Comparison of ENCODE assay signal across 20 cellular contexts in the genomic region with DNA sequence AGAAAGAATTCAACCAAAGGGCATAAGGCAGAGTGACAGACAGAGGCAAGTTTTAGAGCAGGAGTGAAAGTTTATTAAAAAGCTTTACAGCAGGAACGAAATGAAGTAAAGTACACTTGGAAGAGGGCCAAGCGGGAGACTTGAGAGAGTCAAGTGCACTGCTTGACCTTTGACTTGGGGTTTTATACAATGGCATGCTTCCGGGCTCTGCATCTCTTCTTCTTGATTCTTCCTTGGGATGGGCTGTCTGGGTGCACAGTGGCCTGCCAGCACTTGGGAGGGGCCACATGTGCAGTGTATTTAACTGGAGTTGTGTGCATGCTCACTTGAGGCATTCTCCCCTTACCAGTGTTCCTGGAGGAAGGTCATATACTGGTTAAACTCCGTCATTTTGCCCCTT. TPM values are rescaled to one million over a fixed set of nuclear protein-coding genes. Genes with fewer than 3 reads are reported as not detected.
DNase-seq lines count a peak whose midpoint lies in the region; ATAC-seq, FAIRE-seq and TF ChIP-seq lines count a peak whose summit lies in the region.
"Had no signal": no experiment of that assay in that cellular context is flagged by ENCODE, and none has a peak within 500 bp of the region (broad histone marks: within the 10 kb centered on the region; RNA-seq: fewer than 3 reads in every experiment).

No MANE protein-coding gene starts in this region.

- DNase-seq in DMS79 treated with DMSO at 0.1 percent for 48 hours (lab: John Stamatoyannopoulos, UW) (peak; percentile 24), DMS79 (lab: John Stamatoyannopoulos, UW) (no peak), Peyer's patch (peak in 2 of 3 donors; percentile 70 to 79), lower lobe of right lung (no peak), small intestine (peak; percentile 96), HK-2 (ENCODE audit: unreplicated experiment) (no peak), WERI-Rb-1 (no peak), GM13976 (ENCODE audit: low spot score) (no peak)
- DNase-seq: ACHN; CD4-positive, alpha-beta T cell; EL; HCEC 1CT; HFFc6 had no signal

- TF ChIP-seq CTCF in Peyer's patch (IDR thresholded peaks at IDR 0.05) = no peak
- TF ChIP-seq CTCF in lower lobe of right lung (IDR thresholded peaks at IDR 0.05) = no peak
- TF ChIP-seq CTCF in WERI-Rb-1 (IDR thresholded peaks at IDR 0.05; ENCODE audit: low read depth, low read length) = no peak
- TF ChIP-seq CTCF in GM13976 (IDR thresholded peaks at IDR 0.05; ENCODE audit: borderline replicate concordance, control extremely low read depth, extremely low read depth, insufficient read depth, missing control alignments) = no peak

- no peak for FAIRE-seq in small intestine (lab: Jason Lieb, UNC)
- FAIRE-seq: G401.6, GM12892, GM19239, H1, K562 had no signal

- no peak for TF ChIP-seq POLR2A in Peyer's patch (IDR thresholded peaks at IDR 0.05)

- H3K4me1 ChIP-seq in Peyer's patch (peaks cover 0 to 8% (median 0%) of the 10 kb centered on the region in 4 donors), lower lobe of right lung (no peaks in the 10 kb centered on the region), small intestine (ENCODE audit: control insufficient read depth in 2 of 2, insufficient read depth in 1 of 2, low read depth in 1 of 2, low read length in 1 of 2) (peaks cover 0 to 2% of the 10 kb centered on the region in 2 donors)
- H3K4me1 ChIP-seq: BLaER1 treated with 17β-estradiol and CSF1 and Interleukin-3, amounts not matched to agents 10 nM and 100 nM had no signal

- H3K27me3 ChIP-seq in Peyer's patch = no peaks in the 10 kb centered on the region
- H3K27me3 ChIP-seq in lower lobe of right lung (ENCODE audit: low read depth) = no peaks in the 10 kb centered on the region
- no peaks in the 10 kb centered on the region for H3K27me3 ChIP-seq in small intestine (ENCODE audit: control insufficient read depth in 2 of 2, insufficient read depth in 2 of 2, low read length in 2 of 2)
- H3K27me3 ChIP-seq in WERI-Rb-1 (ENCODE audit: insufficient read depth, low read depth, severe bottlenecking) = no peaks in the 10 kb centered on the region
- H3K27me3 ChIP-seq: BLaER1 treated with 17β-estradiol and CSF1 and Interleukin-3, amounts not matched to agents 10 nM and 100 nM had no signal

- H3K4me3 ChIP-seq in Peyer's patch (no peak overlapping the region), lower lobe of right lung (no peak overlapping the region), small intestine (ENCODE audit: low read depth in 1 of 2, low read length in 2 of 2) (no peak overlapping the region), WERI-Rb-1 (ENCODE audit: low read depth, low read length) (no peak overlapping the region)
- H3K4me3 ChIP-seq: BLaER1 treated with 17β-estradiol and CSF1 and Interleukin-3, amounts not matched to agents 10 nM and 100 nM; K562 had no signal

- in situ Hi-C loops in GM13976 (cut with MboI; ENCODE audit: low sequenced_read_pairs, unreplicated experiment) = loop anchor here (25.0 kb wide), 1 partner anchor 213 kb away; no protein-coding TSS in a partner anchor

- H3K9me3 ChIP-seq in Peyer's patch = no peaks in the 10 kb centered on the region
- no peaks in the 10 kb centered on the region for H3K9me3 ChIP-seq in lower lobe of right lung
- no peaks in the 10 kb centered on the region for H3K9me3 ChIP-seq in small intestine (ENCODE audit: control insufficient read depth, low read depth)
- H3K9me3 ChIP-seq in WERI-Rb-1 (ENCODE audit: severe bottlenecking) = no peaks in the 10 kb centered on the region
- H3K9me3 ChIP-seq: BLaER1 treated with 17β-estradiol and CSF1 and Interleukin-3, amounts not matched to agents 10 nM and 100 nM had no signal

- WGBS in small intestine, 3 donors = 17 to 49% (median 39%) methylated on average over 4 of the region's 4 CpGs

- H3K36me3 ChIP-seq in Peyer's patch (no peaks in the 10 kb centered on the region), lower lobe of right lung (no peaks in the 10 kb centered on the region), small intestine (ENCODE audit: control insufficient read depth in 2 of 2, insufficient read depth in 2 of 2, low read length in 2 of 2) (no peaks in the 10 kb centered on the region), WERI-Rb-1 (no peaks in the 10 kb centered on the region)
- H3K36me3 ChIP-seq: BLaER1 treated with 17β-estradiol and CSF1 and Interleukin-3, amounts not matched to agents 10 nM and 100 nM had no signal

- ATAC-seq in lower lobe of right lung = peak; percentile 26 to 35
- ATAC-seq: K562 had no signal

- intact Hi-C loops in lower lobe of right lung (cut with DNase I) = no loop called here

- peak overlapping the region in 2 of 4 donors; percentile 59 to 65 for H3K27ac ChIP-seq in Peyer's patch
- H3K27ac ChIP-seq in lower lobe of right lung = no peak overlapping the region
- peak overlapping the region; percentile 53 to 54 for H3K27ac ChIP-seq in small intestine (ENCODE audit: low read depth in 1 of 2, low read length in 1 of 2)
- no peak overlapping the region for H3K27ac ChIP-seq in WERI-Rb-1
- H3K27ac ChIP-seq: BLaER1 treated with 17β-estradiol and CSF1 and Interleukin-3, amounts not matched to agents 10 nM and 100 nM; HL-60 had no signal

RNA-seq across cellular contexts. Expression of gene KLHL25, which starts 30.4 kb away (rescaled TPM):
- total RNA-seq in Peyer's patch (10 to 100 TPM in 3 of 4 donors, 1 to 10 TPM in 1; 9.9 to 23.6 (median 17.2) TPM), lower lobe of right lung (3.0 TPM)
- 1 to 10 TPM; 7.6 to 9.5 (median 8.3) TPM for polyA plus RNA-seq in small intestine

Comparison
In these comparisons a context has a peak if more than half of its experiments do, and no peak if none do; other contexts are left out.
1. DNase-seq: peak in DMS79 treated with DMSO at 0.1 percent for 48 hours (single experiment), Peyer's patch (2 of 3) and small intestine (single experiment); none in DMS79 (single experiment), lower lobe of right lung (single experiment), HK-2 (single experiment), WERI-Rb-1 (single experiment) and GM13976 (single experiment).
2. H3K27ac ChIP-seq: peak in small intestine (2 of 2); none in lower lobe of right lung (single experiment) and WERI-Rb-1 (single experiment).